In genomic region chr5:163504091-163504931, GRCh38 we compare ENCODE assay signal across 1 cellular context.
TF ChIP-seq lines count a peak whose summit lies in the region.

No MANE protein-coding gene starts in this region.

TF ChIP-seq in HEK293, 187 proteins besides CTCF, POLR2A, EP300 and RAD21 (continued from another document and continues in another):
- TF ChIP-seq PRDM2 (tag by site-specific recombination; IDR thresholded peaks at IDR 0.05; ENCODE audit: borderline replicate concordance) (no peak), SP3 (tag by site-specific recombination; IDR thresholded peaks at IDR 0.05) (0 out of 2 replicates have a peak, but pooled peaks have one; percentile 16), OSR2 (tag by site-specific recombination; IDR thresholded peaks at IDR 0.05) (no peak), GFI1B (tag by site-specific recombination; IDR thresholded peaks at IDR 0.05) (no peak), ZNF426 (tag by site-specific recombination; IDR thresholded peaks at IDR 0.05) (no peak), ZNF169 (tag by site-specific recombination; IDR thresholded peaks at IDR 0.05) (no peak), SCRT2 (tag by site-specific recombination; IDR thresholded peaks at IDR 0.05) (no peak), GLI4 (tag by site-specific recombination; IDR thresholded peaks at IDR 0.05) (no peak), ZNF529 (tag by site-specific recombination; IDR thresholded peaks at IDR 0.05; ENCODE audit: insufficient replicate concordance) (no peak), ZNF704 (tag by site-specific recombination; IDR thresholded peaks at IDR 0.05) (no peak), KLF1 (tag by site-specific recombination; IDR thresholded peaks at IDR 0.05) (no peak), BCL11A (tag by site-specific recombination; IDR thresholded peaks at IDR 0.05; ENCODE audit: low read depth) (no peak), ZNF280D (tag by site-specific recombination; IDR thresholded peaks at IDR 0.05) (no peak), ZNF792 (tag by site-specific recombination; IDR thresholded peaks at IDR 0.05) (no peak), ZBTB11 (tag by site-specific recombination; conservative IDR thresholded peaks at IDR 0.05; ENCODE audit: low read depth) (peak; percentile 66), ZNF707 (tag by site-specific recombination; IDR thresholded peaks at IDR 0.05) (no peak), ZNF18 (tag by site-specific recombination; IDR thresholded peaks at IDR 0.05) (no peak), PATZ1 (tag by site-specific recombination; IDR thresholded peaks at IDR 0.05) (no peak), KLF10 (tag by site-specific recombination; IDR thresholded peaks at IDR 0.05) (no peak), ZNF16 (tag by site-specific recombination; IDR thresholded peaks at IDR 0.05; ENCODE audit: low read depth) (no peak), MEIS1 (CRISPR knock-in tag; IDR thresholded peaks at IDR 0.05; ENCODE audit: borderline replicate concordance) (no peak), ZNF530 (tag by site-specific recombination; IDR thresholded peaks at IDR 0.05; ENCODE audit: low read depth) (no peak), MZF1 (tag by site-specific recombination; IDR thresholded peaks at IDR 0.05; ENCODE audit: borderline replicate concordance) (no peak), ZNF24 (tag by site-specific recombination; IDR thresholded peaks at IDR 0.05) (no peak), ZBTB20 (tag by site-specific recombination; IDR thresholded peaks at IDR 0.05) (peak; percentile 55; the same call in 1 of the 2 replicates), SCRT1 (tag by site-specific recombination; IDR thresholded peaks at IDR 0.05; ENCODE audit: borderline replicate concordance) (no peak), RBAK (tag by site-specific recombination; IDR thresholded peaks at IDR 0.05) (no peak), ZBTB48 (tag by site-specific recombination; IDR thresholded peaks at IDR 0.05) (no peak), ZNF645 (tag by site-specific recombination; IDR thresholded peaks at IDR 0.05) (no peak), ZNF549 (tag by site-specific recombination; IDR thresholded peaks at IDR 0.05) (no peak), ZNF830 (tag by site-specific recombination; IDR thresholded peaks at IDR 0.05; ENCODE audit: low read depth) (no peak), ZNF664 (tag by site-specific recombination; IDR thresholded peaks at IDR 0.05) (no peak), ZNF48 (tag by site-specific recombination; IDR thresholded peaks at IDR 0.05) (no peak), KLF7 (tag by site-specific recombination; IDR thresholded peaks at IDR 0.05; ENCODE audit: borderline replicate concordance) (no peak), ZNF701 (tag by site-specific recombination; IDR thresholded peaks at IDR 0.05) (no peak), ZNF19 (tag by site-specific recombination; IDR thresholded peaks at IDR 0.05; ENCODE audit: low read depth) (no peak), ZNF175 (tag by site-specific recombination; IDR thresholded peaks at IDR 0.05) (no peak), ZFP37 (tag by site-specific recombination; IDR thresholded peaks at IDR 0.05) (no peak), ZNF423 (tag by site-specific recombination; IDR thresholded peaks at IDR 0.05) (no peak), IKZF3 (tag by site-specific recombination; IDR thresholded peaks at IDR 0.05) (no peak), PRDM4 (tag by site-specific recombination; IDR thresholded peaks at IDR 0.05) (no peak), ZNF837 (tag by site-specific recombination; IDR thresholded peaks at IDR 0.05) (no peak), ZNF350 (tag by site-specific recombination; IDR thresholded peaks at IDR 0.05) (no peak), ZBTB1 (tag by site-specific recombination; IDR thresholded peaks at IDR 0.05) (no peak)
